22 cellular contexts compared by ENCODE assay signal in genomic region chr1:16617778-16618580, GRCh38. TPM values are rescaled to one million over a fixed set of nuclear protein-coding genes. Genes with fewer than 3 reads are reported as not detected.
DNase-seq lines count a peak whose midpoint lies in the region; ATAC-seq, FAIRE-seq and TF ChIP-seq lines count a peak whose summit lies in the region.
"Had no signal": no experiment of that assay in that cellular context is flagged by ENCODE, and none has a peak within 500 bp of the region (broad histone marks: within the 10 kb centered on the region; RNA-seq: fewer than 3 reads in every experiment).

No MANE protein-coding gene starts in this region.

- H3K27ac ChIP-seq in Panc1 (ENCODE audit: low read length) = no peak overlapping the region
- H3K27ac ChIP-seq in kidney (ENCODE audit: low read depth in 2 of 2, low read length in 2 of 2) = no peak overlapping the region
- no peak overlapping the region for H3K27ac ChIP-seq in caudate nucleus (ENCODE audit: low read depth, low read length)
- H3K27ac ChIP-seq: psoas muscle, tibial artery had no signal

- no peak overlapping the region for H3K9ac ChIP-seq in kidney (ENCODE audit: low read length in 2 of 2)

- BruUV-seq in Panc1 (replicated peaks; lab: Mats Ljungman, UMichigan) = TSS peak; percentile 51

- H3K27me3 ChIP-seq in Panc1 (ENCODE audit: control insufficient read depth, insufficient read depth, low read length) = no peaks in the 10 kb centered on the region
- H3K27me3 ChIP-seq: tibial artery had no signal

- in situ Hi-C loops in Panc1 (cut with HindIII; ENCODE audit: low pct_unique_long_range_greater_than_20kb, low sequenced_read_pairs) = no loop called here

- peaks cover 16% of the 10 kb centered on the region for H3K4me1 ChIP-seq in Panc1 (ENCODE audit: control insufficient read depth, insufficient read depth, low read length)
- peaks cover 0 to 4% of the 10 kb centered on the region in 2 donors for H3K4me1 ChIP-seq in kidney (ENCODE audit: control insufficient read depth in 1 of 2, insufficient read depth in 1 of 2, low read depth in 1 of 2, low read length in 2 of 2)

- no peak overlapping the region for H3K4me3 ChIP-seq in Panc1 (ENCODE audit: low read depth in 2 of 2, low read length in 2 of 2)
- H3K4me3 ChIP-seq in kidney (ENCODE audit: low read length in 2 of 2) = no peak overlapping the region
- H3K4me3 ChIP-seq: psoas muscle, tibial artery had no signal

- FAIRE-seq in kidney (lab: Jason Lieb, UNC) = no peak
- FAIRE-seq: A204.1 had no signal

- H3K27me3 Mint-ChIP-seq in activated CD4-positive, alpha-beta T cell treated with anti-CD3 and anti-CD28 coated beads, Interleukin-2, amount 10 ng/mL, durations not matched to agents 24 days and 14 days = no peaks in the 10 kb centered on the region
- no peaks in the 10 kb centered on the region for H3K27me3 Mint-ChIP-seq in progenitor cell of endocrine pancreas
- H3K27me3 Mint-ChIP-seq: CD4-positive, alpha-beta memory T cell had no signal

- H3K4me1 Mint-ChIP-seq in activated CD4-positive, alpha-beta T cell treated with anti-CD3 and anti-CD28 coated beads, Interleukin-2, amount 10 ng/mL, durations not matched to agents 24 days and 14 days = no peaks in the 10 kb centered on the region
- H3K4me1 Mint-ChIP-seq in progenitor cell of endocrine pancreas (ENCODE audit: low read depth) = no peaks in the 10 kb centered on the region
- H3K4me1 Mint-ChIP-seq: CD4-positive, alpha-beta memory T cell had no signal

- CTCF ChIA-PET in Panc1 (lab: Charles Lee) = interaction anchor here (0.5 to 3.2 kb wide), 2 partner anchors 87 to 333 kb away, joined by 4 to 40 read pairs; no protein-coding TSS in a partner anchor

- H3K27ac Mint-ChIP-seq in activated CD4-positive, alpha-beta T cell treated with anti-CD3 and anti-CD28 coated beads, Interleukin-2, amount 10 ng/mL, durations not matched to agents 24 days and 14 days = no peak overlapping the region
- H3K27ac Mint-ChIP-seq in progenitor cell of endocrine pancreas = no peak overlapping the region
- H3K27ac Mint-ChIP-seq: CD4-positive, alpha-beta memory T cell had no signal

- H3K36me3 ChIP-seq in Panc1 (ENCODE audit: control insufficient read depth, insufficient read depth, low read length) (no peaks in the 10 kb centered on the region), kidney (ENCODE audit: control insufficient read depth in 1 of 2, insufficient read depth in 2 of 2, low read length in 2 of 2) (peaks cover 5 to 10% of the 10 kb centered on the region in 2 donors)

- ATAC-seq in Panc1 = no peak
- no peak for ATAC-seq in GM19351 (IDR thresholded peaks at IDR 0.05; ENCODE audit: unreplicated experiment)
- ATAC-seq: activated T-cell treated with anti-CD3 and anti-CD28 coated beads, Interleukin-2, amount 50 U/mL, for 4 hours; psoas muscle; stimulated activated naive CD8-positive, alpha-beta T cell treated with anti-CD3 and anti-CD28 coated beads, Interleukin-15, Interleukin-2, amounts not matched to agents 100 U/mL and 50 U/mL, for 24 hours had no signal

- POLR2A ChIA-PET in Panc1 (lab: Charles Lee) = interaction anchor here (0.6 kb wide), 1 partner anchor 317 kb away, joined by 12 read pairs; no protein-coding TSS in a partner anchor

- intact Hi-C loops in activated CD4-positive, alpha-beta T cell treated with anti-CD3 and anti-CD28 coated beads, Interleukin-2, amount 10 ng/mL, durations not matched to agents 24 days and 14 days (cut with micrococcal nuclease) = no loop called here
- intact Hi-C loops in Panc1 (cut with micrococcal nuclease; ENCODE audit: unreplicated experiment) = no loop called here
- intact Hi-C loops in kidney (cut with DNase I) = loop anchor here (5.0 kb wide), 1 partner anchor 324 kb away; no protein-coding TSS in a partner anchor

- TF ChIP-seq CTCF in Panc1 (IDR thresholded peaks at IDR 0.05) (no peak), kidney (IDR thresholded peaks at IDR 0.05; ENCODE audit: borderline replicate concordance, extremely low read depth, insufficient read depth) (no peak), progenitor cell of endocrine pancreas (IDR thresholded peaks at IDR 0.05; ENCODE audit: unreplicated experiment) (no peak)

- peak; percentile 57 for DNase-seq in activated CD4-positive, alpha-beta T cell treated with anti-CD3 and anti-CD28 coated beads, Interleukin-2, amount 10 ng/mL, durations not matched to agents 24 days and 14 days
- DNase-seq in activated CD4-positive, alpha-beta T cell treated with anti-CD3 and anti-CD28 coated beads for 4 hours = no peak
- DNase-seq in Panc1 (ENCODE audit: low read depth, low spot score) (no peak), kidney (peak; percentile 59), progenitor cell of endocrine pancreas (ENCODE audit: low spot score, unreplicated experiment) (peak; percentile 10), RKO (ENCODE audit: low spot score) (no peak), caudate nucleus (lab: John Stamatoyannopoulos, UW) (no peak)
- DNase-seq: activated naive CD4-positive, alpha-beta T cell; activated T-cell treated with anti-CD3 and anti-CD28 coated beads, Interleukin-2, amount 50 U/mL, for 4 hours; AML-193; CD4-positive, alpha-beta memory T cell; DMS 273 treated with DMSO at 0.1 percent for 48 hours; EL; GOT3; NCI-H1092; NCI-H187 treated with DMSO at 0.1 percent for 48 hours; NCI-H526; stimulated activated naive CD8-positive, alpha-beta T cell treated with anti-CD3 and anti-CD28 coated beads, Interleukin-15, Interleukin-2, amounts not matched to agents 100 U/mL and 50 U/mL, for 24 hours had no signal

- H3K9me3 ChIP-seq in Panc1 (ENCODE audit: control insufficient read depth, insufficient read depth, low read depth, low read length) (no peaks in the 10 kb centered on the region), kidney (ENCODE audit: control insufficient read depth in 1 of 2, low read length in 2 of 2) (no peaks in the 10 kb centered on the region)
- H3K9me3 ChIP-seq: psoas muscle, tibial artery had no signal

- no peak overlapping the region for H3K4me3 Mint-ChIP-seq in activated CD4-positive, alpha-beta T cell treated with anti-CD3 and anti-CD28 coated beads, Interleukin-2, amount 10 ng/mL, durations not matched to agents 24 days and 14 days
- H3K4me3 Mint-ChIP-seq in progenitor cell of endocrine pancreas (ENCODE audit: low read depth) = no peak overlapping the region
- H3K4me3 Mint-ChIP-seq: activated T-cell treated with anti-CD3 and anti-CD28 coated beads, Interleukin-2, amount 50 U/mL, for 4 hours; CD4-positive, alpha-beta memory T cell had no signal

- no peaks in the 10 kb centered on the region for H3K36me3 Mint-ChIP-seq in activated CD4-positive, alpha-beta T cell treated with anti-CD3 and anti-CD28 coated beads, Interleukin-2, amount 10 ng/mL, durations not matched to agents 24 days and 14 days (ENCODE audit: low read depth)
- H3K36me3 Mint-ChIP-seq in progenitor cell of endocrine pancreas (ENCODE audit: insufficient read depth) = no peaks in the 10 kb centered on the region
- H3K36me3 Mint-ChIP-seq: CD4-positive, alpha-beta memory T cell had no signal

- no peaks in the 10 kb centered on the region for H3K9me3 Mint-ChIP-seq in activated CD4-positive, alpha-beta T cell treated with anti-CD3 and anti-CD28 coated beads, Interleukin-2, amount 10 ng/mL, durations not matched to agents 24 days and 14 days
- H3K9me3 Mint-ChIP-seq in progenitor cell of endocrine pancreas (ENCODE audit: low read depth) = no peaks in the 10 kb centered on the region
- H3K9me3 Mint-ChIP-seq: activated T-cell treated with anti-CD3 and anti-CD28 coated beads, Interleukin-2, amount 50 U/mL, for 4 hours; CD4-positive, alpha-beta memory T cell had no signal

RNA-seq across cellular contexts. Expression of gene NBPF1, which starts 4.6 kb away (rescaled TPM):
- 4.2 and 5.1 TPM in 2 replicates for total RNA-seq in activated CD4-positive, alpha-beta T cell treated with anti-CD3 and anti-CD28 coated beads, Interleukin-2, amount 10 ng/mL, durations not matched to agents 24 days and 14 days
- 73.2 TPM for total RNA-seq in Panc1 (2021; ENCODE audit: unreplicated experiment)
- polyA plus RNA-seq in Panc1 (2012; ENCODE audit: insufficient read length) = 26.2 TPM
- 56.3 TPM for total RNA-seq in kidney
- 8.0 TPM for polyA plus RNA-seq in kidney (ENCODE audit: insufficient read depth, low read depth, low replicate concordance)
- 100 TPM in 2 replicates for total RNA-seq in progenitor cell of endocrine pancreas

RNA-seq across cellular contexts. Expression of gene RNU1-3, which starts 48.8 kb away (rescaled TPM):
- 1,962 and 2,189 TPM in 2 replicates for total RNA-seq in activated CD4-positive, alpha-beta T cell treated with anti-CD3 and anti-CD28 coated beads, Interleukin-2, amount 10 ng/mL, durations not matched to agents 24 days and 14 days
- total RNA-seq in Panc1 (2021; ENCODE audit: unreplicated experiment) (1,290 TPM), kidney (8,605 TPM), progenitor cell of endocrine pancreas (3,923 and 3,957 TPM in 2 replicates)
- 2.5 TPM for polyA plus RNA-seq in Panc1 (2012; ENCODE audit: insufficient read length)
- 26.8 TPM for polyA plus RNA-seq in kidney (ENCODE audit: insufficient read depth, low read depth, low replicate concordance)
- polyA plus RNA-seq: CD4-positive, alpha-beta memory T cell; psoas muscle had no signal

Comparison
In these comparisons a context has a peak if more than half of its experiments do, and no peak if none do; other contexts are left out.
1. DNase-seq: peak in activated CD4-positive, alpha-beta T cell treated with anti-CD3 and anti-CD28 coated beads, Interleukin-2, amount 10 ng/mL, durations not matched to agents 24 days and 14 days (single experiment), kidney (single experiment) and progenitor cell of endocrine pancreas (single experiment); none in activated CD4-positive, alpha-beta T cell treated with anti-CD3 and anti-CD28 coated beads for 4 hours (0 of 2), Panc1 (single experiment), RKO (single experiment) and caudate nucleus (0 of 61).